In genomic region chrX:102950908-102951866, GRCh38 we compare ENCODE assay signal across 8 cellular contexts. TPM values are rescaled to one million over a fixed set of nuclear protein-coding genes. Genes with fewer than 3 reads are reported as not detected.
DNase-seq lines count a peak whose midpoint lies in the region; ATAC-seq and TF ChIP-seq lines count a peak whose summit lies in the region.

No MANE protein-coding gene starts in this region.

- H3K9me3 ChIP-seq in left ventricle myocardium inferior (replicated peaks) (no peaks in the 10 kb centered on the region), gastrocnemius medialis (no peaks in the 10 kb centered on the region)

- H3K36me3 ChIP-seq in GM23338 (ENCODE audit: insufficient read depth) (no peaks in the 10 kb centered on the region), left ventricle myocardium inferior (no peaks in the 10 kb centered on the region), gastrocnemius medialis (no peaks in the 10 kb centered on the region)

- H3K27me3 ChIP-seq in GM23338 (ENCODE audit: insufficient read depth) = no peaks in the 10 kb centered on the region
- no peaks in the 10 kb centered on the region for H3K27me3 ChIP-seq in left ventricle myocardium inferior (ENCODE audit: low read depth)
- no peaks in the 10 kb centered on the region for H3K27me3 ChIP-seq in gastrocnemius medialis

- H3K27me3 Mint-ChIP-seq in GM23338 (ENCODE audit: insufficient read depth, low read depth, poor library complexity) = peaks cover 2% of the 10 kb centered on the region
- H3K27me3 Mint-ChIP-seq in activated naive CD8-positive, alpha-beta T cell = no peaks in the 10 kb centered on the region

- H3K4me3 Mint-ChIP-seq in GM23338 = peak overlapping the region; percentile 67
- H3K4me3 Mint-ChIP-seq in activated naive CD8-positive, alpha-beta T cell = peak overlapping the region; percentile 81

- DNase-seq in DMS79 (lab: John Stamatoyannopoulos, UW) (peak; percentile 46), GM23338 (ENCODE audit: low spot score) (peak; percentile 60), MV-4-11 (lab: John Stamatoyannopoulos, UW) (peak; percentile 36), SKM-1 (lab: John Stamatoyannopoulos, UW; ENCODE audit: unreplicated experiment) (peak; percentile 21), left ventricle myocardium inferior (peak; percentile 13), renal cortical epithelial cell (ENCODE audit: low read depth) (peak; percentile 32), gastrocnemius medialis (no peak)

- intact Hi-C loops in left ventricle myocardium inferior (cut with micrococcal nuclease) = no loop called here
- intact Hi-C loops in gastrocnemius medialis (cut with DNase I; ENCODE audit: low total_unique reads) = loop anchor here (5.0 kb wide), 1 partner anchor 226 kb away; no protein-coding TSS in a partner anchor

- H3K4me3 ChIP-seq in GM23338 (peak overlapping the region; percentile 43), left ventricle myocardium inferior (peak overlapping the region; percentile 21), gastrocnemius medialis (peak overlapping the region in 1 of 4 donors; percentile 21)

- H3K79me2 ChIP-seq in GM23338 (replicated peaks; ENCODE audit: insufficient read depth) = no peaks in the 10 kb centered on the region

- H3K4me1 Mint-ChIP-seq in GM23338 = peaks cover 4% of the 10 kb centered on the region; the same call in 2 of the 3 replicates
- peaks cover 4% of the 10 kb centered on the region for H3K4me1 Mint-ChIP-seq in activated naive CD8-positive, alpha-beta T cell (ENCODE audit: low read depth)

- no peaks in the 10 kb centered on the region for H3F3A ChIP-seq in GM23338 (replicated peaks; ENCODE audit: low read depth)

- TF ChIP-seq POLR2A in gastrocnemius medialis (IDR thresholded peaks at IDR 0.05) = no peak

- no peaks in the 10 kb centered on the region for H3K9me2 ChIP-seq in GM23338 (ENCODE audit: insufficient read depth)

- no peaks in the 10 kb centered on the region for H4K20me1 ChIP-seq in GM23338 (replicated peaks; ENCODE audit: insufficient read depth)

- no peak overlapping the region for H2AFZ ChIP-seq in GM23338

- ATAC-seq in GM23338 (peak; percentile 86), gastrocnemius medialis (no peak)

- H3K36me3 Mint-ChIP-seq in GM23338 (ENCODE audit: low read depth) = no peaks in the 10 kb centered on the region
- no peaks in the 10 kb centered on the region for H3K36me3 Mint-ChIP-seq in activated naive CD8-positive, alpha-beta T cell

- no peaks in the 10 kb centered on the region for H3K9me3 Mint-ChIP-seq in GM23338
- no peaks in the 10 kb centered on the region for H3K9me3 Mint-ChIP-seq in activated naive CD8-positive, alpha-beta T cell (ENCODE audit: low read depth)

- H3K27ac ChIP-seq in GM23338 (ENCODE audit: low read depth) (no peak overlapping the region), left ventricle myocardium inferior (replicated peaks) (no peak overlapping the region), gastrocnemius medialis (no peak overlapping the region)

- TF ChIP-seq CTCF in GM23338 (conservative IDR thresholded peaks at IDR 0.05; ENCODE audit: low read depth in 2 of 2) = peak; percentile 58 to 69
- peak; percentile 61 for TF ChIP-seq CTCF in left ventricle myocardium inferior (IDR thresholded peaks at IDR 0.05; ENCODE audit: borderline replicate concordance)
- TF ChIP-seq CTCF in gastrocnemius medialis (IDR thresholded peaks at IDR 0.05 in 4 of 5, conservative IDR thresholded peaks at IDR 0.05 in 1 of 5) = peak in 2 of 5 experiments; percentile 30 to 58

- H3K4me2 ChIP-seq in GM23338 = peak overlapping the region; percentile 62; the same call in 1 of the 2 replicates

- H3K4me1 ChIP-seq in GM23338 (ENCODE audit: insufficient read depth) = no peaks in the 10 kb centered on the region
- H3K4me1 ChIP-seq in left ventricle myocardium inferior = no peaks in the 10 kb centered on the region
- H3K4me1 ChIP-seq in gastrocnemius medialis = peaks cover 0 to 4% of the 10 kb centered on the region in 2 donors

- H3K27ac Mint-ChIP-seq in GM23338 = no peak overlapping the region
- H3K27ac Mint-ChIP-seq in activated naive CD8-positive, alpha-beta T cell = no peak overlapping the region

- in situ Hi-C loops in gastrocnemius medialis (cut with MboI; ENCODE audit: low sequenced_read_pairs in 4 of 4) = no loop called here

TF ChIP-seq in GM23338, 12 proteins besides CTCF, POLR2A, EP300 and RAD21:
- TF ChIP-seq STAT1 (IDR thresholded peaks at IDR 0.05; ENCODE audit: unreplicated experiment) (no peak), POLR2AphosphoS5 (IDR thresholded peaks at IDR 0.05; ENCODE audit: low read depth) (no peak), CREB1 (CRISPR knock-in tag; IDR thresholded peaks at IDR 0.05; ENCODE audit: low read depth) (no peak), JUNB (IDR thresholded peaks at IDR 0.05; ENCODE audit: unreplicated experiment) (no peak), EZH2phosphoT487 (IDR thresholded peaks at IDR 0.05; ENCODE audit: unreplicated experiment) (no peak), ETS1 (IDR thresholded peaks at IDR 0.05) (no peak)
TF ChIP-seq in GM23338: peak in this region for 0.

RNA-seq across cellular contexts. Expression of gene RAB40AL, which starts 14.1 kb away (rescaled TPM):
- 0.83 and 1.6 TPM in 2 replicates for total RNA-seq in GM23338 (2014; rRNA removed; shearing (Covaris generic))
- polyA plus RNA-seq in GM23338 (2016; fragmentation: Nextera tagmentation; extraction: Ambion mirVana) = 0.34 and 0.40 TPM in 2 replicates
- total RNA-seq in left ventricle myocardium inferior = not detected
- total RNA-seq in renal cortical epithelial cell = 0.30 TPM in 1 of 2 replicates, not detected in the other
- total RNA-seq in gastrocnemius medialis = under 1 TPM in 1 of 4 donors, not detected in 3; 0.97 TPM

Comparison
In these comparisons a context has a peak if more than half of its experiments do, and no peak if none do; other contexts are left out.
1. DNase-seq: peak in DMS79 (single experiment), GM23338 (single experiment), MV-4-11 (single experiment), SKM-1 (single experiment), left ventricle myocardium inferior (single experiment) and renal cortical epithelial cell (single experiment); none in gastrocnemius medialis (0 of 2).